ENCODE assay signal across 8 cellular contexts in genomic region chr13:99605417-99606321, GRCh38. TPM values are rescaled to one million over a fixed set of nuclear protein-coding genes. Genes with fewer than 3 reads are reported as not detected.
DNase-seq lines count a peak whose midpoint lies in the region; ATAC-seq lines count a peak whose summit lies in the region.

No MANE protein-coding gene starts in this region.

- ATAC-seq in HG02840 (IDR thresholded peaks at IDR 0.05; ENCODE audit: low FRiP score, unreplicated experiment), result peak; percentile 57
- ATAC-seq in activated CD4-positive, alpha-beta T cell treated with anti-CD3 and anti-CD28 coated beads for 36 hours, result peak; percentile 70

- peaks cover 3% of the 10 kb centered on the region for H3K27me3 ChIP-seq in ectodermal cell (ENCODE audit: control insufficient read depth, insufficient read depth, low read length, poor library complexity, severe bottlenecking)

- intact Hi-C loops in activated CD4-positive, alpha-beta T cell treated with anti-CD3 and anti-CD28 coated beads for 36 hours (cut with DNase I, micrococcal nuclease), result loop anchor here (1.0 to 5.0 kb wide), 7 partner anchors 51 to 983 kb away; partner anchors contain the start of genes TM9SF2 (in 2 of the 2), GGACT (in 1 of the 2) and PCCA (in 1 of the 2)

- POLR2A ChIA-PET in activated CD4-positive, alpha-beta T cell treated with anti-CD3 and anti-CD28 coated beads for 36 hours (lab: Charles Lee), result no interaction called here

- H3K4me1 Mint-ChIP-seq in activated CD4-positive, alpha-beta T cell treated with anti-CD3 and anti-CD28 coated beads for 36 hours, result peaks cover 46% of the 10 kb centered on the region

- H3K27ac ChIP-seq in ectodermal cell (ENCODE audit: insufficient read depth, low read depth, low read length, poor library complexity, severe bottlenecking), result peak overlapping the region; percentile 27

- CTCF ChIA-PET in activated CD4-positive, alpha-beta T cell treated with anti-CD3 and anti-CD28 coated beads for 36 hours (lab: Charles Lee), result interaction anchor here (0.6 to 1.9 kb wide), 13 partner anchors 10 to 485 kb away, joined by 3 to 9 read pairs (median 4); no protein-coding TSS in a partner anchor

- no peaks in the 10 kb centered on the region for H3K27me3 Mint-ChIP-seq in activated CD4-positive, alpha-beta T cell treated with anti-CD3 and anti-CD28 coated beads for 36 hours

- H3K36me3 Mint-ChIP-seq in activated CD4-positive, alpha-beta T cell treated with anti-CD3 and anti-CD28 coated beads for 36 hours (ENCODE audit: low read depth), result no peaks in the 10 kb centered on the region

- H3K36me3 ChIP-seq in ectodermal cell (ENCODE audit: control insufficient read depth, insufficient read depth, low read length), result no peaks in the 10 kb centered on the region

- no peaks in the 10 kb centered on the region for H3K9me3 ChIP-seq in ectodermal cell (ENCODE audit: control insufficient read depth, low read length)

- peaks cover 5% of the 10 kb centered on the region for H3K4me1 ChIP-seq in ectodermal cell (ENCODE audit: control insufficient read depth, insufficient read depth, low read length)

- WGBS in ectodermal cell, 2 experiments, result 40 to 41% methylated on average over 18 of the region's 18 CpGs

- DNase-seq in NCI-H748 (lab: John Stamatoyannopoulos, UW; ENCODE audit: unreplicated experiment), result peak; percentile 72
- no peak for DNase-seq in NCI-H748 treated with DMSO at 0.1 percent for 48 hours (lab: John Stamatoyannopoulos, UW)
- peak; percentile 74 for DNase-seq in NCI-H146 treated with DMSO at 0.1 percent for 48 hours (lab: John Stamatoyannopoulos, UW; ENCODE audit: unreplicated experiment)
- peak; percentile 69 for DNase-seq in activated CD4-positive, alpha-beta T cell treated with anti-CD3 and anti-CD28 coated beads for 36 hours
- DNase-seq in medulla oblongata (ENCODE audit: extremely low spot score), result peak; percentile 65
- peak; percentile 9 to 21 for DNase-seq in stimulated activated CD8-positive, alpha-beta memory T cell treated with anti-CD3 and anti-CD28 coated beads, Interleukin-7, amount 100 ng/mL, for 1 hour (ENCODE audit: low read depth in 2 of 2)

- no peaks in the 10 kb centered on the region for H3K9me3 Mint-ChIP-seq in activated CD4-positive, alpha-beta T cell treated with anti-CD3 and anti-CD28 coated beads for 36 hours (ENCODE audit: low read depth)

- H3K4me3 Mint-ChIP-seq in activated CD4-positive, alpha-beta T cell treated with anti-CD3 and anti-CD28 coated beads for 36 hours, result peak overlapping the region; percentile 83

- H3K27ac Mint-ChIP-seq in activated CD4-positive, alpha-beta T cell treated with anti-CD3 and anti-CD28 coated beads for 36 hours, result peak overlapping the region; percentile 64

- H3K4me3 ChIP-seq in ectodermal cell (ENCODE audit: insufficient read depth, low read depth, low read length), result peak overlapping the region; percentile 41

RNA-seq across cellular contexts. Expression of gene CLYBL, which starts 0.8 kb away (rescaled TPM):
- 10 to 100 TPM; 11.3 TPM for total RNA-seq in activated CD4-positive, alpha-beta T cell treated with anti-CD3 and anti-CD28 coated beads for 36 hours
- polyA plus RNA-seq in ectodermal cell (2013, experiment 1 of 4), result 17.6 TPM
- polyA plus RNA-seq in ectodermal cell (2013, experiment 2 of 4), result 19.5 TPM
- polyA plus RNA-seq in ectodermal cell (2013, experiment 3 of 4), result 16.0 TPM
- 15.4 TPM for polyA plus RNA-seq in ectodermal cell (2013, experiment 4 of 4)
